In the genomic region with DNA sequence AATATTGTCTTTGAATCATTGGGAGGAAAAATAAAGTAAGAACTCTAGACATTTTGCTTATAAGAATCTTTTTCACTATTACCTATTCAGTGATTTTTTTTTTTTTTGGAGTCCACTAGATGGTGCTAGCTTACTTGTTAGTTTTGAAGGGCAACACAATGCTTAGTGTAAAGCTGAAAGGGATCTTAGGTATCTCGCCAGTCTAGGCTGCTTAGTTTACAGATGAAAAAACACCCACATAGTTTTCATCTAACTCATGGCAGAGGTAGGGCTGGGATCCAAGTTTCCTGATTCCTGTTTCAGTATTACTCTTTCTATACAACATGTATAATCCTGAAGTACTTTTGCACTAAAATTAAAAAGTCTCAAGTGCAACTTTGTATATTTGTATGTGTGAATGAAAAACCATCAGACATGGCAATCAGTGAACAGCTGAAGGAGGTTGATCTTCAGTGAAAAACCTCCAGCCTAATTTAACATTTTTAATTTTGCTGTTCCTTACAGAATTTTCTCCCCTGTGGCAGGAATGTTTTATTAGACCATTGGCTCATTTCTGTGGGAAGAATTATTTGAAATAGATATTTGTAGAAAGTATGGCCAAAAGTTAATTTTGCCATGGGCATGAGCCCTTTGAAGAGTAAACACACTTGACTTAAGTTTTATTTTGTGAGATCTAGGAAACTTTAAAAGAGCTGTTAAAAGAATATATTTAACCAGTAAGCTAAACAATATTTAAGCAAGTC, we compare ENCODE assay signal across 8 cellular contexts. TPM values are rescaled to one million over a fixed set of nuclear protein-coding genes. Genes with fewer than 3 reads are reported as not detected.
DNase-seq lines count a peak whose midpoint lies in the region; ATAC-seq, FAIRE-seq and TF ChIP-seq lines count a peak whose summit lies in the region.
"Had no signal": no experiment of that assay in that cellular context is flagged by ENCODE, and none has a peak within 500 bp of the region (broad histone marks: within the 10 kb centered on the region; RNA-seq: fewer than 3 reads in every experiment).

No MANE protein-coding gene starts in this region.

- H3K4me1 ChIP-seq in gastroesophageal sphincter (peaks cover 0 to 9% (median 0%) of the 10 kb centered on the region in 3 donors), small intestine (ENCODE audit: control insufficient read depth in 2 of 2, insufficient read depth in 1 of 2, low read depth in 1 of 2, low read length in 1 of 2) (no peaks in the 10 kb centered on the region)

- ATAC-seq in HG02588 (IDR thresholded peaks at IDR 0.05; ENCODE audit: unreplicated experiment) (peak; percentile 62), SK-N-SH treated with all-trans-retinoic acid at 6 μM for 48 hours (peak; percentile 100), gastroesophageal sphincter (peak; percentile 65)

- 0% methylated on average over 1 of the region's 1 CpG for WGBS in gastroesophageal sphincter (ENCODE audit: low coverage in 1 of 2), 2 donors
- WGBS in small intestine, 3 donors = 0 to 3% (median 2%) methylated on average over 1 of the region's 1 CpG

- H3K27ac ChIP-seq in gastroesophageal sphincter (no peak overlapping the region), small intestine (ENCODE audit: low read depth in 1 of 2, low read length in 1 of 2) (no peak overlapping the region)

- H3K27me3 ChIP-seq in gastroesophageal sphincter (no peaks in the 10 kb centered on the region), small intestine (ENCODE audit: control insufficient read depth in 2 of 2, insufficient read depth in 2 of 2, low read length in 2 of 2) (no peaks in the 10 kb centered on the region)

- H3K36me3 ChIP-seq in gastroesophageal sphincter = no peaks in the 10 kb centered on the region
- H3K36me3 ChIP-seq in small intestine (ENCODE audit: control insufficient read depth in 2 of 2, insufficient read depth in 2 of 2, low read length in 2 of 2) = no peaks in the 10 kb centered on the region

- no peak for FAIRE-seq in small intestine (lab: Jason Lieb, UNC)

- TF ChIP-seq CTCF in GM12873 (IDR thresholded peaks at IDR 0.05; ENCODE audit: insufficient read depth, low read depth, low read length, missing control alignments) (peak; percentile 44), gastroesophageal sphincter (IDR thresholded peaks at IDR 0.05) (peak; percentile 16 to 54 (median 18))

- DNase-seq in NCI-H1105 (lab: John Stamatoyannopoulos, UW) (peak; percentile 59), small intestine (peak; percentile 31)
- DNase-seq in activated CD4-positive, alpha-beta T cell treated with anti-CD3 and anti-CD28 coated beads, Interleukin-2, amount 50 U/mL, for 4 hours = no peak

- H3K4me3 ChIP-seq in gastroesophageal sphincter = no peak overlapping the region
- H3K4me3 ChIP-seq in small intestine (ENCODE audit: low read depth in 1 of 2, low read length in 2 of 2) = no peak overlapping the region

- no peak for TF ChIP-seq POLR2A in gastroesophageal sphincter (IDR thresholded peaks at IDR 0.05)

- no peaks in the 10 kb centered on the region for H3K9me3 ChIP-seq in gastroesophageal sphincter
- H3K9me3 ChIP-seq in small intestine (ENCODE audit: control insufficient read depth, low read depth) = no peaks in the 10 kb centered on the region

- TF ChIP-seq EP300 in gastroesophageal sphincter (IDR thresholded peaks at IDR 0.05) = no peak

TF ChIP-seq in SK-N-SH treated with all-trans-retinoic acid at 6 μM for 48 hours, 23 proteins besides CTCF, POLR2A, EP300 and RAD21:
- TF ChIP-seq BACH2 (CRISPR knock-in tag; IDR thresholded peaks at IDR 0.05; ENCODE audit: borderline replicate concordance) = no peak
- TF ChIP-seq ZFP30 (CRISPR knock-in tag; IDR thresholded peaks at IDR 0.05) = no peak
- no peak for TF ChIP-seq ARNTL (CRISPR knock-in tag; IDR thresholded peaks at IDR 0.05; ENCODE audit: borderline replicate concordance, low read depth)
- TF ChIP-seq GLIS3 (CRISPR knock-in tag; IDR thresholded peaks at IDR 0.05) = no peak
- TF ChIP-seq ESRRG (CRISPR knock-in tag; IDR thresholded peaks at IDR 0.05) = no peak
- TF ChIP-seq, protein P1, sequence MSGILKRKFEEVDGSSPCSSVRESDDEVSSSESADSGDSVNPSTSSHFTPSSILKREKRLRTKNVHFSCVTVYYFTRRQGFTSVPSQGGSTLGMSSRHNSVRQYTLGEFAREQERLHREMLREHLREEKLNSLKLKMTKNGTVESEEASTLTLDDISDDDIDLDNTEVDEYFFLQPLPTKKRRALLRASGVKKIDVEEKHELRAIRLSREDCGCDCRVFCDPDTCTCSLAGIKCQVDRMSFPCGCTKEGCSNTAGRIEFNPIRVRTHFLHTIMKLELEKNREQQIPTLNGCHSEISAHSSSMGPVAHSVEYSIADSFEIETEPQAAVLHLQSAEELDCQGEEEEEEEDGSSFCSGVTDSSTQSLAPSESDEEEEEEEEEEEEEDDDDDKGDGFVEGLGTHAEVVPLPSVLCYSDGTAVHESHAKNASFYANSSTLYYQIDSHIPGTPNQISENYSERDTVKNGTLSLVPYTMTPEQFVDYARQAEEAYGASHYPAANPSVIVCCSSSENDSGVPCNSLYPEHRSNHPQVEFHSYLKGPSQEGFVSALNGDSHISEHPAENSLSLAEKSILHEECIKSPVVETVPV (CRISPR knock-in tag; IDR thresholded peaks at IDR 0.05) = no peak
- TF ChIP-seq ISL1 (CRISPR knock-in tag; IDR thresholded peaks at IDR 0.05) = no peak
- no peak for TF ChIP-seq SNAI2 (CRISPR knock-in tag; IDR thresholded peaks at IDR 0.05)
- TF ChIP-seq, protein P2, sequence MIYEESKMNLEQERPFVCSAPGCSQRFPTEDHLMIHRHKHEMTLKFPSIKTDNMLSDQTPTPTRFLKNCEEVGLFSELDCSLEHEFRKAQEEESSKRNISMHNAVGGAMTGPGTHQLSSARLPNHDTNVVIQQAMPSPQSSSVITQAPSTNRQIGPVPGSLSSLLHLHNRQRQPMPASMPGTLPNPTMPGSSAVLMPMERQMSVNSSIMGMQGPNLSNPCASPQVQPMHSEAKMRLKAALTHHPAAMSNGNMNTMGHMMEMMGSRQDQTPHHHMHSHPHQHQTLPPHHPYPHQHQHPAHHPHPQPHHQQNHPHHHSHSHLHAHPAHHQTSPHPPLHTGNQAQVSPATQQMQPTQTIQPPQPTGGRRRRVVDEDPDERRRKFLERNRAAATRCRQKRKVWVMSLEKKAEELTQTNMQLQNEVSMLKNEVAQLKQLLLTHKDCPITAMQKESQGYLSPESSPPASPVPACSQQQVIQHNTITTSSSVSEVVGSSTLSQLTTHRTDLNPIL (CRISPR knock-in tag; IDR thresholded peaks at IDR 0.05; ENCODE audit: low read depth) = no peak
- TF ChIP-seq ZFP3 (CRISPR knock-in tag; IDR thresholded peaks at IDR 0.05) = no peak

RNA-seq across cellular contexts. Expression of a gene that starts 40.7 kb away (rescaled TPM):
- total RNA-seq in gastroesophageal sphincter = 1 to 10 TPM in 1 of 4 donors, under 1 TPM in 2, not detected in 1; 0.31 to 1.4 (median 0.54) TPM
- under 1 TPM in 1 of 3 donors, not detected in 2; 0.09 TPM for polyA plus RNA-seq in small intestine

RNA-seq across cellular contexts. Expression of a gene that starts 40.8 kb away (rescaled TPM):
- total RNA-seq in gastroesophageal sphincter = under 1 TPM in 1 of 4 donors, not detected in 3; 0.10 TPM
- under 1 TPM in 1 of 3 donors, not detected in 2; 0.34 TPM for polyA plus RNA-seq in small intestine
- polyA plus RNA-seq: adipose tissue had no signal

Comparison
In these comparisons a context has a peak if more than half of its experiments do, and no peak if none do; other contexts are left out.
1. DNase-seq: peak in NCI-H1105 (single experiment) and small intestine (single experiment); none in activated CD4-positive, alpha-beta T cell treated with anti-CD3 and anti-CD28 coated beads, Interleukin-2, amount 50 U/mL, for 4 hours (0 of 2).
2. Peak in every context shown above with its lines, with median percentiles within 50 percentile points of each other: ATAC-seq.